Comparison of ENCODE assay signal across 8 cellular contexts in the genomic region with DNA sequence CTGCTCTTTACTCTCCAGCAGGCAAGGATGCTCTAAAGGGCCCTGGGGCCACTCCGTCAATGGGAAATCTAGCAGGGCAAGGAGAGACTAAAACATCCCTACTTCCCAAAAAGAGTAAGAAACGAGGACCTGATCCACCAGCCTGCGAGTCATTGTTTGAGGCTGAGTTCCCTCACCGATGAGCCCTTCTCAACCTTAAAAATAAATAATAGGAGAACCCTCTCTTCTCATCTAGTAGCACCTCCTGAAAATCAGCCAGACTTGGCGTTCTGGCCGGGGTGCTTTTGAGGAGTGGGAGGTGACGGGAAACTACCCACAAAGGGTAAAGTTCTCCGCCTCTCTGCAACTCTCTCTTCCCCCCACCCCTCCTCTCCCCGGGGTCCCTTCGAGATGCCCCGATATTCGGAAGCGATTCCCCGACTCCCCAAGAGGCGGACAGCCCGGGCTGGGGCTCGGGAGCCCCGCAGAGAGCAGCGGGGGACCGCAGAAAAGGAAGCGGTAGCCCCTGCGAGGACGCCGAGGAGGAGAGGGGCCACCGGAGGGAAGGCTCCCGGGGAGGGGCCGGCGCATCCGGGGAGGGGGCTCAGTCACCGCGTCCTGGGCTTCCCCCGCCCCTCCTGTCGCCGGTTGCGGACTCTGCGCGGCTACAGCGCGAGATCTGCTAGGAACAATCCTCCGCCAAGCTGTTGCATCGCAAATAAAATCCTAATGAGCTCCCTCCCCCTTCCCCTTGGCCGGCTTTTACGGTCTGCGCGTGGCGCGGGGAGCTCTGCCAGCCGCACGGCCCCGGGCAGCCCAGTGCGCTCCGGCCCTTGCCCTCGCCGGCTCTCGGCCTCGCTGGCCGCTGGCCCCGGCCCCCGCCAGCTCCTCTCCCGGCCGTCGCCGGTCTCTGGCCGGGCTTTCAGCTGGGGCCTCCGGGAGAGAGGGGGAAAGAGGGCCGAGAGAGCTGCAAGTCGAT. TPM values are rescaled to one million over a fixed set of nuclear protein-coding genes. Genes with fewer than 3 reads are reported as not detected.
DNase-seq lines count a peak whose midpoint lies in the region; ATAC-seq, FAIRE-seq and TF ChIP-seq lines count a peak whose summit lies in the region.

No MANE protein-coding gene starts in this region.

- DNase-seq in NCI-H1092 (lab: John Stamatoyannopoulos, UW) (peak; percentile 30), NCI-H1092 treated with DMSO at 0.1 percent for 48 hours (lab: John Stamatoyannopoulos, UW) (no peak), RPMI8226 (peak; percentile 50), pancreas (peak in 1 of 6 donors; percentile 62), UCSD-AML1 (lab: John Stamatoyannopoulos, UW; ENCODE audit: unreplicated experiment) (no peak)
- DNase-seq in activated CD4-positive, alpha-beta T cell treated with anti-CD3 and anti-CD28 coated beads for 48 hours: no peak

- no peaks in the 10 kb centered on the region for H3K9me3 ChIP-seq in pancreas

- H3K27me3 ChIP-seq in pancreas: peaks cover 0 to 71% (median 26%) of the 10 kb centered on the region in 4 donors

- peak overlapping the region in 2 of 4 donors; percentile 26 to 33 for H3K4me3 ChIP-seq in pancreas

- TF ChIP-seq CTCF in pancreas (IDR thresholded peaks at IDR 0.05): no peak

- FAIRE-seq in pancreas (lab: Jason Lieb, UNC): no peak

- no peak overlapping the region for H3K27ac ChIP-seq in pancreas

- no peaks in the 10 kb centered on the region for H3K36me3 ChIP-seq in pancreas

- ATAC-seq in esophagus mucosa: peak; percentile 19
- ATAC-seq in pancreas: peak; percentile 33 to 58 (median 47)
- ATAC-seq in HG02623 (IDR thresholded peaks at IDR 0.05; ENCODE audit: unreplicated experiment): no peak

- intact Hi-C loops in pancreas (cut with DNase I): no loop called here

- H3K4me1 ChIP-seq in pancreas: peaks cover 8 to 15% (median 12%) of the 10 kb centered on the region in 3 donors

- WGBS in pancreas, 2 donors: 3% methylated on average over 56 to 67 of the region's 67 CpGs

RNA-seq across cellular contexts. Expression of gene HOXB9, which starts 1.3 kb away (rescaled TPM):
- not detected for total RNA-seq in esophagus mucosa
- total RNA-seq in pancreas: under 1 TPM in 1 of 6 donors, not detected in 5; 0.25 TPM
- polyA plus RNA-seq in pancreas: not detected

RNA-seq across cellular contexts. Expression of gene HOXB8, which starts 9.7 kb away (rescaled TPM):
- total RNA-seq in esophagus mucosa (not detected), pancreas (under 1 TPM in 1 of 6 donors, not detected in 5; 0.09 TPM)
- under 1 TPM; 0.12 to 0.15 TPM for polyA plus RNA-seq in pancreas

RNA-seq across cellular contexts. Expression of gene HOXB7, which starts 14.0 kb away (rescaled TPM):
- total RNA-seq in esophagus mucosa (2.1 TPM), pancreas (under 1 TPM in 4 of 6 donors, not detected in 2; 0.35 to 0.94 (median 0.41) TPM)
- polyA plus RNA-seq in pancreas: 1 to 10 TPM; 1.1 to 1.3 TPM

RNA-seq across cellular contexts. Expression of gene HOXB6, which starts 20.0 kb away (rescaled TPM):
- total RNA-seq in esophagus mucosa: 0.28 TPM
- total RNA-seq in pancreas: 1 to 10 TPM in 1 of 6 donors, under 1 TPM in 5; 0.12 to 1.2 (median 0.42) TPM
- 1 to 10 TPM; 1.8 TPM for polyA plus RNA-seq in pancreas

RNA-seq across cellular contexts. Expression of gene HOXB5, which starts 31.2 kb away (rescaled TPM):
- total RNA-seq in esophagus mucosa (0.16 TPM), pancreas (under 1 TPM; 0.19 to 0.90 (median 0.26) TPM)
- polyA plus RNA-seq in pancreas: 1 to 10 TPM in 1 of 2 donors, under 1 TPM in 1; 0.80 to 1.0 TPM

Comparison
In these comparisons a context has a peak if more than half of its experiments do, and no peak if none do; other contexts are left out.
1. DNase-seq: peak in NCI-H1092 (single experiment) and RPMI8226 (single experiment); none in NCI-H1092 treated with DMSO at 0.1 percent for 48 hours (single experiment), UCSD-AML1 (single experiment) and activated CD4-positive, alpha-beta T cell treated with anti-CD3 and anti-CD28 coated beads for 48 hours (single experiment).